Comparison of ENCODE assay signal across 16 cellular contexts in genomic region chr1:29383972-29384371, GRCh38.
DNase-seq lines count a peak whose midpoint lies in the region; TF ChIP-seq lines count a peak whose summit lies in the region.
"Had no signal": no experiment of that assay in that cellular context is flagged by ENCODE, and none has a peak within 500 bp of the region (broad histone marks: within the 10 kb centered on the region; RNA-seq: fewer than 3 reads in every experiment).

No MANE protein-coding gene starts in this region.

- H3K9me3 Mint-ChIP-seq in endodermal cell: peaks cover 19% of the 10 kb centered on the region

- TF ChIP-seq POLR2A in uterus (IDR thresholded peaks at IDR 0.05): no peak

- no peak overlapping the region for H3K14ac ChIP-seq in neuronal stem cell (ENCODE audit: low read length)

- peaks cover 19% of the 10 kb centered on the region for H3K9me3 ChIP-seq in NT2/D1 (ENCODE audit: insufficient read depth, low read length)
- peaks cover 21% of the 10 kb centered on the region for H3K9me3 ChIP-seq in endodermal cell (ENCODE audit: control insufficient read depth, low read length)
- H3K9me3 ChIP-seq in neuronal stem cell (replicated peaks in 1 of 2; ENCODE audit: control insufficient read depth in 2 of 2, insufficient read depth in 1 of 2, low read depth in 1 of 2, low read length in 2 of 2): peaks cover 0 to 3% of the 10 kb centered on the region in 2 donors
- H3K9me3 ChIP-seq in uterus: peaks cover 0 to 6% of the 10 kb centered on the region in 2 donors

- H3K27me3 Mint-ChIP-seq in endodermal cell (ENCODE audit: insufficient read depth): peaks cover 11% of the 10 kb centered on the region

- H3K18ac ChIP-seq in neuronal stem cell (ENCODE audit: low read length): no peak overlapping the region

- no peak overlapping the region for H3K27ac Mint-ChIP-seq in endodermal cell
- H3K27ac Mint-ChIP-seq: activated T-cell treated with anti-CD3 and anti-CD28 coated beads, Interleukin-2, amount 50 U/mL, for 24 hours; dendritic cell treated with granulocyte-macrophage colony-stimulating factor and Interleukin-4, amounts not matched to agents 40 ng/mL and 50 ng/mL, for 4 days had no signal

- H2AK5ac ChIP-seq in neuronal stem cell (ENCODE audit: low read depth, low read length): no peak overlapping the region

- no peak overlapping the region for H2BK5ac ChIP-seq in neuronal stem cell (ENCODE audit: low read length)

- peak overlapping the region; percentile 17 for H2AFZ ChIP-seq in neuronal stem cell (ENCODE audit: low read length)

- intact Hi-C loops in uterus (cut with DNase I; ENCODE audit: low total_unique reads): no loop called here

- WGBS in endodermal cell (ENCODE audit: insufficient coverage in 1 of 2, insufficient read length in 1 of 2), 2 experiments: 70 to 85% methylated on average over 3 to 5 of the region's 5 CpGs
- WGBS in neuronal stem cell (ENCODE audit: extremely low coverage in 2 of 2, insufficient read length in 2 of 2, insufficient replicate concordance in 1 of 2), 2 donors: no CpG with 5 or more reads among the region's 5 CpGs

- no peaks in the 10 kb centered on the region for H3K79me1 ChIP-seq in neuronal stem cell (ENCODE audit: low read depth, low read length)

- no peak overlapping the region for H2BK15ac ChIP-seq in neuronal stem cell (ENCODE audit: low read length)

- peaks cover 6% of the 10 kb centered on the region for H3K4me1 ChIP-seq in NT2/D1 (ENCODE audit: insufficient read depth, insufficient read length)
- no peaks in the 10 kb centered on the region for H3K4me1 ChIP-seq in endodermal cell (ENCODE audit: control insufficient read depth, insufficient read depth, low read length)
- peaks cover 0 to 4% of the 10 kb centered on the region in 2 donors for H3K4me1 ChIP-seq in neuronal stem cell (ENCODE audit: control insufficient read depth in 2 of 2, insufficient read depth in 1 of 2, low read depth in 1 of 2, low read length in 2 of 2)
- H3K4me1 ChIP-seq in uterus: no peaks in the 10 kb centered on the region

- no peak overlapping the region for H2BK12ac ChIP-seq in neuronal stem cell (ENCODE audit: low read length)

- H3K27ac ChIP-seq in endodermal cell (ENCODE audit: low read depth, low read length) (no peak overlapping the region), neuronal stem cell (replicated peaks; ENCODE audit: low read length) (no peak overlapping the region), uterus (no peak overlapping the region)

- no peaks in the 10 kb centered on the region for H3K27me3 ChIP-seq in NT2/D1 (ENCODE audit: insufficient read depth, insufficient read length)
- no peaks in the 10 kb centered on the region for H3K27me3 ChIP-seq in endodermal cell (ENCODE audit: control insufficient read depth, insufficient read depth, low read length, poor library complexity, severe bottlenecking)
- H3K27me3 ChIP-seq in neuronal stem cell (ENCODE audit: control insufficient read depth in 3 of 3, insufficient read depth in 3 of 3, low read depth in 1 of 3, low read length in 3 of 3): no peaks in the 10 kb centered on the region
- H3K27me3 ChIP-seq in uterus: no peaks in the 10 kb centered on the region

- TF ChIP-seq CTCF in endodermal cell (conservative IDR thresholded peaks at IDR 0.05) (no peak), uterus (IDR thresholded peaks at IDR 0.05) (no peak)

- no peak overlapping the region for H2BK120ac ChIP-seq in neuronal stem cell (ENCODE audit: low read depth, low read length)

- H3K9ac ChIP-seq in NT2/D1 (ENCODE audit: insufficient read length, low read depth) (no peak overlapping the region), endodermal cell (ENCODE audit: extremely low read depth, low read length, poor library complexity, severe bottlenecking) (no peak overlapping the region), neuronal stem cell (ENCODE audit: low read depth, low read length, poor library complexity) (no peak overlapping the region)

- H3K23ac ChIP-seq in neuronal stem cell (ENCODE audit: low read depth, low read length, poor library complexity): no peak overlapping the region

- H3K36me3 ChIP-seq in NT2/D1 (ENCODE audit: insufficient read depth, insufficient read length, low read length) (no peaks in the 10 kb centered on the region), endodermal cell (ENCODE audit: control insufficient read depth, insufficient read depth, low read length) (no peaks in the 10 kb centered on the region), neuronal stem cell (replicated peaks in 1 of 2; ENCODE audit: control insufficient read depth in 2 of 2, insufficient read depth in 2 of 2, low read length in 2 of 2) (no peaks in the 10 kb centered on the region), uterus (no peaks in the 10 kb centered on the region)

- DNase-seq in Daoy (ENCODE audit: low read depth): peak; percentile 76
- peak; percentile 20 for DNase-seq in NT2/D1 (ENCODE audit: low read depth, low spot score)
- peak; percentile 51 for DNase-seq in endodermal cell
- no peak for DNase-seq in neuronal stem cell (ENCODE audit: low spot score)
- DNase-seq in NCI-H446 (lab: John Stamatoyannopoulos, UW): no peak
- no peak for DNase-seq in stimulated activated CD8-positive, alpha-beta memory T cell treated with anti-CD3 and anti-CD28 coated beads, Interleukin-4, amount 100 ng/mL, for 48 hours
- no peak for DNase-seq in uterus
- DNase-seq in ACHN: no peak
- DNase-seq: activated T-cell treated with anti-CD3 and anti-CD28 coated beads, Interleukin-2, amount 50 U/mL, for 24 hours; CD4-positive, CD25-positive, alpha-beta regulatory T cell; Karpas-422; NCI-H1694; NCI-H526 treated with DMSO at 0.1 percent for 48 hours; stimulated activated CD4-positive, alpha-beta T cell treated with anti-CD3 and anti-CD28 coated beads, Interleukin-2, amount 100 ng/mL, for 48 hours; T-helper 2 cell had no signal

- H3K4ac ChIP-seq in neuronal stem cell (ENCODE audit: low read length): no peak overlapping the region

- H3K4me2 ChIP-seq in neuronal stem cell (ENCODE audit: insufficient read depth, low read length, poor library complexity, severe bottlenecking): no peak overlapping the region

- in situ Hi-C loops in ACHN (cut with HindIII; ENCODE audit: low pct_ligation_motif_present, low pct_unique_long_range_greater_than_20kb, low sequenced_read_pairs): no loop called here

- H4K8ac ChIP-seq in neuronal stem cell (ENCODE audit: low read depth, low read length): no peak overlapping the region

- H3K4me3 Mint-ChIP-seq in endodermal cell: no peak overlapping the region
- H3K4me3 Mint-ChIP-seq: activated T-cell treated with anti-CD3 and anti-CD28 coated beads, Interleukin-2, amount 50 U/mL, for 24 hours; CD4-positive, CD25-positive, alpha-beta regulatory T cell; dendritic cell treated with granulocyte-macrophage colony-stimulating factor and Interleukin-4, amounts not matched to agents 40 ng/mL and 50 ng/mL, for 4 days had no signal

- no peaks in the 10 kb centered on the region for H3K4me1 Mint-ChIP-seq in endodermal cell
- H3K4me1 Mint-ChIP-seq: CD4-positive, CD25-positive, alpha-beta regulatory T cell had no signal

- H3K4me3 ChIP-seq in NT2/D1 (ENCODE audit: insufficient read length, low read depth) (no peak overlapping the region), endodermal cell (ENCODE audit: low read length) (no peak overlapping the region), neuronal stem cell (ENCODE audit: low read length in 2 of 2) (no peak overlapping the region), uterus (no peak overlapping the region)

- H4K91ac ChIP-seq in neuronal stem cell (ENCODE audit: low read depth, low read length, poor library complexity): no peak overlapping the region

- no peaks in the 10 kb centered on the region for H3K36me3 Mint-ChIP-seq in endodermal cell (ENCODE audit: low read depth)
- H3K36me3 Mint-ChIP-seq: CD4-positive, CD25-positive, alpha-beta regulatory T cell had no signal

Comparison
In these comparisons a context has a peak if more than half of its experiments do, and no peak if none do; other contexts are left out.
1. DNase-seq: peak in Daoy (single experiment), NT2/D1 (single experiment) and endodermal cell (single experiment); none in neuronal stem cell (single experiment), NCI-H446 (0 of 2), stimulated activated CD8-positive, alpha-beta memory T cell treated with anti-CD3 and anti-CD28 coated beads, Interleukin-4, amount 100 ng/mL, for 48 hours (single experiment), uterus (0 of 2) and ACHN (single experiment).